In the genomic region with DNA sequence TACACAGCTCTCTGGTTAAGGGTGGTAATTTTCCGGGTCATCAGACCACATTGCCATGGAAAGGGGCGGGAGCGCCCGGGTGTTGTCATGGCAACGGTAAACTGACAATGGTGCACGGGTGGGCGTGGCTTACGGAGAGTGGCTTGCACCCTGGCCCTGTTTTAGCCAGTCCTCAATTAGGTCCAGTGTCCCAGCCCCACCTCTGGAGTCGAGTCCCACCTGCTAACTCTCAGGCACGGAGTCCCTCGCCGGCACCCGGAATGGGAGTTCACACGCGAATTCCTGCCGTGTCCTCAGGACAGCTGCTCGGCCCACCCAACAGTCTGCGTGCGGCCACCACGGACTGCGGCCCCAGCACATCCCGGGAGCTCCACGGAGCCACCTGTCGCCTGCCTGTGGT, we compare ENCODE assay signal across 18 cellular contexts.
"Had no signal": no experiment of that assay in that cellular context is flagged by ENCODE, and none has a peak within 500 bp of the region (broad histone marks: within the 10 kb centered on the region; RNA-seq: fewer than 3 reads in every experiment).

No MANE protein-coding gene starts in this region.

- H3K4me1 ChIP-seq: heart right ventricle, suprapubic skin had no signal

- ATAC-seq: gastroesophageal sphincter, heart right ventricle had no signal

- H3K9me3 ChIP-seq: ascending aorta, esophagus muscularis mucosa, gastroesophageal sphincter, heart right ventricle, suprapubic skin, transverse colon, vagina had no signal

- H3K27me3 Mint-ChIP-seq: activated naive CD4-positive, alpha-beta T cell treated with anti-CD3 and anti-CD28 coated beads, Interleukin-2, amount 50 U/mL, for 24 hours; stimulated activated naive CD8-positive, alpha-beta T cell treated with anti-CD3 and anti-CD28 coated beads, Interleukin-15, Interleukin-2, amounts not matched to agents 100 ng/mL and 50 ng/mL, for 24 hours had no signal

- H3K27ac ChIP-seq: ascending aorta, esophagus muscularis mucosa, gastroesophageal sphincter, heart right ventricle, suprapubic skin, transverse colon, vagina, VCaP had no signal

- H3K36me3 ChIP-seq: ascending aorta, transverse colon, vagina had no signal

- H3K27me3 ChIP-seq: ascending aorta, esophagus muscularis mucosa, gastroesophageal sphincter, heart right ventricle, suprapubic skin, transverse colon, vagina had no signal

- H3K27ac Mint-ChIP-seq: activated naive CD4-positive, alpha-beta T cell treated with anti-CD3 and anti-CD28 coated beads, Interleukin-2, amount 50 U/mL, for 24 hours; nephron; stimulated activated naive CD8-positive, alpha-beta T cell treated with anti-CD3 and anti-CD28 coated beads, Interleukin-15, Interleukin-2, amounts not matched to agents 100 ng/mL and 50 ng/mL, for 24 hours had no signal

- H3K4me3 ChIP-seq: ascending aorta, esophagus muscularis mucosa, gastroesophageal sphincter, heart right ventricle, suprapubic skin, transverse colon, vagina had no signal

- DNase-seq: activated CD4-positive, alpha-beta T cell treated with anti-CD3 and anti-CD28 coated beads for 1 hour; activated gamma-delta T cell; cortex of kidney; heart right ventricle; small intestine; stimulated activated CD4-positive, alpha-beta T cell treated with anti-CD3 and anti-CD28 coated beads, Interleukin-15, amount 100 ng/mL, for 24 hours; stimulated activated CD4-positive, alpha-beta T cell treated with anti-CD3 and anti-CD28 coated beads, Interleukin-2, amount 100 ng/mL, for 48 hours; T-helper 2 cell; transverse colon had no signal

- H3K4me3 Mint-ChIP-seq: activated naive CD4-positive, alpha-beta T cell treated with anti-CD3 and anti-CD28 coated beads, Interleukin-2, amount 50 U/mL, for 24 hours; stimulated activated naive CD8-positive, alpha-beta T cell treated with anti-CD3 and anti-CD28 coated beads, Interleukin-15, Interleukin-2, amounts not matched to agents 100 ng/mL and 50 ng/mL, for 24 hours had no signal

- FAIRE-seq: small intestine had no signal

- H3K9me3 Mint-ChIP-seq: activated naive CD4-positive, alpha-beta T cell treated with anti-CD3 and anti-CD28 coated beads, Interleukin-2, amount 50 U/mL, for 24 hours; nephron; stimulated activated naive CD8-positive, alpha-beta T cell treated with anti-CD3 and anti-CD28 coated beads, Interleukin-15, Interleukin-2, amounts not matched to agents 100 ng/mL and 50 ng/mL, for 24 hours had no signal
